ENCODE assay signal across 30 cellular contexts in genomic region chrX:29947225-29947624, GRCh38.
"Had no signal": no experiment of that assay in that cellular context is flagged by ENCODE, and none has a peak within 500 bp of the region (broad histone marks: within the 10 kb centered on the region; RNA-seq: fewer than 3 reads in every experiment).

No MANE protein-coding gene starts in this region.

- H3K9me3 ChIP-seq: adrenal gland, breast epithelium, SJSA1 had no signal

- DNase-seq: activated CD4-positive, alpha-beta memory T cell treated with anti-CD3 and anti-CD28 coated beads, Interleukin-2, amount 10 ng/mL, durations not matched to agents 7 days and 5 days; activated CD4-positive, alpha-beta T cell treated with anti-CD3 and anti-CD28 coated beads for 36 hours; activated CD4-positive, alpha-beta T cell treated with anti-CD3 and anti-CD28 coated beads, Interleukin-2, amount 50 U/mL, for 1 hour; activated CD4-positive, CD25-positive, alpha-beta regulatory T cell; activated gamma-delta T cell treated with Interleukin-2 at 50 U/mL for 16 hours; activated naive CD4-positive, alpha-beta T cell treated with anti-CD3 and anti-CD28 coated beads, Interleukin-2, amount 10 ng/mL, durations not matched to agents 7 days and 5 days; activated naive CD8-positive, alpha-beta T cell treated with anti-CD3 and anti-CD28 coated beads for 36 hours; activated T-cell treated with anti-CD3 and anti-CD28 coated beads for 4 hours; activated T-cell treated with anti-CD3 and anti-CD28 coated beads, Interleukin-2, amount 50 U/mL, for 72 hours; adrenal gland; anterior cingulate cortex; caudate nucleus; Karpas-422; NCI-H1092; NCI-H1417; NCI-H1694; NCI-H2029; NCI-H2107; NCI-H345; NCI-H510A; PC-3; SHP77; T-cell; T-helper 2 cell; T1000 had no signal

- H3K4me1 ChIP-seq: adrenal gland, breast epithelium, SJSA1 had no signal

- H3K36me3 ChIP-seq: adrenal gland, breast epithelium, SJSA1 had no signal

- ATAC-seq: activated CD4-positive, alpha-beta T cell treated with anti-CD3 and anti-CD28 coated beads for 36 hours; activated T-cell treated with anti-CD3 and anti-CD28 coated beads, Interleukin-2, amount 50 U/mL, for 72 hours; K562; PC-3; T-cell had no signal

- H3K27ac ChIP-seq: adrenal gland, breast epithelium, SJSA1 had no signal

- H3K27me3 ChIP-seq: adrenal gland, breast epithelium, SJSA1 had no signal

- H3K4me3 ChIP-seq: adrenal gland, breast epithelium, K562, SJSA1 had no signal

- FAIRE-seq: K562, RCC 7860, TTC549 had no signal
